2 cellular contexts compared by ENCODE assay signal in genomic region chr7:28458732-28459131, GRCh38.
TF ChIP-seq lines count a peak whose summit lies in the region.

No MANE protein-coding gene starts in this region.

TF ChIP-seq in Ishikawa, 13 proteins besides CTCF, POLR2A, EP300 and RAD21 (continued from another document):
- TF ChIP-seq, protein P1, sequence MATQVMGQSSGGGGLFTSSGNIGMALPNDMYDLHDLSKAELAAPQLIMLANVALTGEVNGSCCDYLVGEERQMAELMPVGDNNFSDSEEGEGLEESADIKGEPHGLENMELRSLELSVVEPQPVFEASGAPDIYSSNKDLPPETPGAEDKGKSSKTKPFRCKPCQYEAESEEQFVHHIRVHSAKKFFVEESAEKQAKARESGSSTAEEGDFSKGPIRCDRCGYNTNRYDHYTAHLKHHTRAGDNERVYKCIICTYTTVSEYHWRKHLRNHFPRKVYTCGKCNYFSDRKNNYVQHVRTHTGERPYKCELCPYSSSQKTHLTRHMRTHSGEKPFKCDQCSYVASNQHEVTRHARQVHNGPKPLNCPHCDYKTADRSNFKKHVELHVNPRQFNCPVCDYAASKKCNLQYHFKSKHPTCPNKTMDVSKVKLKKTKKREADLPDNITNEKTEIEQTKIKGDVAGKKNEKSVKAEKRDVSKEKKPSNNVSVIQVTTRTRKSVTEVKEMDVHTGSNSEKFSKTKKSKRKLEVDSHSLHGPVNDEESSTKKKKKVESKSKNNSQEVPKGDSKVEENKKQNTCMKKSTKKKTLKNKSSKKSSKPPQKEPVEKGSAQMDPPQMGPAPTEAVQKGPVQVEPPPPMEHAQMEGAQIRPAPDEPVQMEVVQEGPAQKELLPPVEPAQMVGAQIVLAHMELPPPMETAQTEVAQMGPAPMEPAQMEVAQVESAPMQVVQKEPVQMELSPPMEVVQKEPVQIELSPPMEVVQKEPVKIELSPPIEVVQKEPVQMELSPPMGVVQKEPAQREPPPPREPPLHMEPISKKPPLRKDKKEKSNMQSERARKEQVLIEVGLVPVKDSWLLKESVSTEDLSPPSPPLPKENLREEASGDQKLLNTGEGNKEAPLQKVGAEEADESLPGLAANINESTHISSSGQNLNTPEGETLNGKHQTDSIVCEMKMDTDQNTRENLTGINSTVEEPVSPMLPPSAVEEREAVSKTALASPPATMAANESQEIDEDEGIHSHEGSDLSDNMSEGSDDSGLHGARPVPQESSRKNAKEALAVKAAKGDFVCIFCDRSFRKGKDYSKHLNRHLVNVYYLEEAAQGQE (IDR thresholded peaks at IDR 0.05; ENCODE audit: low read depth) = no peak

TF ChIP-seq in K562, 482 proteins besides CTCF, POLR2A, EP300 and RAD21 (continued from another document):
- TF ChIP-seq, protein P2, sequence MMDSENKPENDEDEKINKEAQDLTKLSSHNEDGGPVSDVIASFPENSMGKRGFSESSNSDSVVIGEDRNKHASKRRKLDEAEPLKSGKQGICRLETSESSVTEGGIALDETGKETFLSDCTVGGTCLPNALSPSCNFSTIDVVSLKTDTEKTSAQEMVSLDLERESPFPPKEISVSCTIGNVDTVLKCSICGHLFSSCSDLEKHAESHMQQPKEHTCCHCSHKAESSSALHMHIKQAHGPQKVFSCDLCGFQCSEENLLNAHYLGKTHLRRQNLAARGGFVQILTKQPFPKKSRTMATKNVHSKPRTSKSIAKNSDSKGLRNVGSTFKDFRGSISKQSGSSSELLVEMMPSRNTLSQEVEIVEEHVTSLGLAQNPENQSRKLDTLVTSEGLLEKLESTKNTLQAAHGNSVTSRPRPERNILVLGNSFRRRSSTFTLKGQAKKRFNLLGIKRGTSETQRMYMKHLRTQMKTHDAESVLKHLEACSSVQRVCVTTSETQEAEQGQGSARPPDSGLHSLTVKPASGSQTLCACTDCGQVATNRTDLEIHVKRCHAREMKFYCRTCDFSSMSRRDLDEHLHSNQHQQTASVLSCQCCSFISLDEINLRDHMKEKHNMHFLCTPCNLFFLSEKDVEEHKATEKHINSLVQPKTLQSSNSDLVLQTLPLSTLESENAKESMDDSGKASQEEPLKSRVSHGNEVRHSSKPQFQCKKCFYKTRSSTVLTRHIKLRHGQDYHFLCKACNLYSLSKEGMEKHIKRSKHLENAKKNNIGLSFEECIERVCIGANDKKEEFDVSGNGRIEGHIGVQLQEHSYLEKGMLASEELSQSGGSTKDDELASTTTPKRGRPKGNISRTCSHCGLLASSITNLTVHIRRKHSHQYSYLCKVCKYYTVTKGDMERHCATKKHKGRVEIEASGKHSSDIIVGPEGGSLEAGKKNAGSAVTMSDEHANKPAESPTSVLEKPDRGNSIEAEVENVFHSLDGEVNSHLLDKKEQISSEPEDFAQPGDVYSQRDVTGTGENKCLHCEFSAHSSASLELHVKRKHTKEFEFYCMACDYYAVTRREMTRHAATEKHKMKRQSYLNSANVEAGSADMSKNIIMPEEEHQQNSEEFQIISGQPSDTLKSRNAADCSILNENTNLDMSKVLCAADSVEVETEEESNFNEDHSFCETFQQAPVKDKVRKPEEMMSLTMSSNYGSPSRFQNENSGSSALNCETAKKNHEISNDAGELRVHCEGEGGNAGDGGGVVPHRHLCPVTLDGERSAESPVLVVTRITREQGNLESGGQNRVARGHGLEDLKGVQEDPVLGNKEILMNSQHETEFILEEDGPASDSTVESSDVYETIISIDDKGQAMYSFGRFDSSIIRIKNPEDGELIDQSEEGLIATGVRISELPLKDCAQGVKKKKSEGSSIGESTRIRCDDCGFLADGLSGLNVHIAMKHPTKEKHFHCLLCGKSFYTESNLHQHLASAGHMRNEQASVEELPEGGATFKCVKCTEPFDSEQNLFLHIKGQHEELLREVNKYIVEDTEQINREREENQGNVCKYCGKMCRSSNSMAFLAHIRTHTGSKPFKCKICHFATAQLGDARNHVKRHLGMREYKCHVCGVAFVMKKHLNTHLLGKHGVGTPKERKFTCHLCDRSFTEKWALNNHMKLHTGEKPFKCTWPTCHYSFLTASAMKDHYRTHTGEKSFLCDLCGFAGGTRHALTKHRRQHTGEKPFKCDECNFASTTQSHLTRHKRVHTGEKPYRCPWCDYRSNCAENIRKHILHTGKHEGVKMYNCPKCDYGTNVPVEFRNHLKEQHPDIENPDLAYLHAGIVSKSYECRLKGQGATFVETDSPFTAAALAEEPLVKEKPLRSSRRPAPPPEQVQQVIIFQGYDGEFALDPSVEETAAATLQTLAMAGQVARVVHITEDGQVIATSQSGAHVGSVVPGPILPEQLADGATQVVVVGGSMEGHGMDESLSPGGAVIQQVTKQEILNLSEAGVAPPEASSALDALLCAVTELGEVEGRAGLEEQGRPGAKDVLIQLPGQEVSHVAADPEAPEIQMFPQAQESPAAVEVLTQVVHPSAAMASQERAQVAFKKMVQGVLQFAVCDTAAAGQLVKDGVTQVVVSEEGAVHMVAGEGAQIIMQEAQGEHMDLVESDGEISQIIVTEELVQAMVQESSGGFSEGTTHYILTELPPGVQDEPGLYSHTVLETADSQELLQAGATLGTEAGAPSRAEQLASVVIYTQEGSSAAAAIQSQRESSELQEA (IDR thresholded peaks at IDR 0.05; ENCODE audit: low read depth) = no peak
- TF ChIP-seq ZNF134 (CRISPR knock-in tag; conservative IDR thresholded peaks at IDR 0.05) = no peak
- TF ChIP-seq PHF20 (IDR thresholded peaks at IDR 0.05; ENCODE audit: partially characterized antibody) = no peak
- TF ChIP-seq, protein P3, sequence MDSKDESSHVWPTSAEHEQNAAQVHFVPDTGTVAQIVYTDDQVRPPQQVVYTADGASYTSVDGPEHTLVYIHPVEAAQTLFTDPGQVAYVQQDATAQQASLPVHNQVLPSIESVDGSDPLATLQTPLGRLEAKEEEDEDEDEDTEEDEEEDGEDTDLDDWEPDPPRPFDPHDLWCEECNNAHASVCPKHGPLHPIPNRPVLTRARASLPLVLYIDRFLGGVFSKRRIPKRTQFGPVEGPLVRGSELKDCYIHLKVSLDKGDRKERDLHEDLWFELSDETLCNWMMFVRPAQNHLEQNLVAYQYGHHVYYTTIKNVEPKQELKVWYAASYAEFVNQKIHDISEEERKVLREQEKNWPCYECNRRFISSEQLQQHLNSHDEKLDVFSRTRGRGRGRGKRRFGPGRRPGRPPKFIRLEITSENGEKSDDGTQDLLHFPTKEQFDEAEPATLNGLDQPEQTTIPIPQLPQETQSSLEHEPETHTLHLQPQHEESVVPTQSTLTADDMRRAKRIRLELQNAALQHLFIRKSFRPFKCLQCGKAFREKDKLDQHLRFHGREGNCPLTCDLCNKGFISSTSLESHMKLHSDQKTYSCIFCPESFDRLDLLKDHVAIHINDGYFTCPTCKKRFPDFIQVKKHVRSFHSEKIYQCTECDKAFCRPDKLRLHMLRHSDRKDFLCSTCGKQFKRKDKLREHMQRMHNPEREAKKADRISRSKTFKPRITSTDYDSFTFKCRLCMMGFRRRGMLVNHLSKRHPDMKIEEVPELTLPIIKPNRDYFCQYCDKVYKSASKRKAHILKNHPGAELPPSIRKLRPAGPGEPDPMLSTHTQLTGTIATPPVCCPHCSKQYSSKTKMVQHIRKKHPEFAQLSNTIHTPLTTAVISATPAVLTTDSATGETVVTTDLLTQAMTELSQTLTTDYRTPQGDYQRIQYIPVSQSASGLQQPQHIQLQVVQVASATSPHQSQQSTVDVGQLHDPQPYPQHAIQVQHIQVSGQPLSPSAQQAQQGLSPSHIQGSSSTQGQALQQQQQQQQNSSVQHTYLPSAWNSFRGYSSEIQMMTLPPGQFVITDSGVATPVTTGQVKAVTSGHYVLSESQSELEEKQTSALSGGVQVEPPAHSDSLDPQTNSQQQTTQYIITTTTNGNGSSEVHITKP (IDR thresholded peaks at IDR 0.05; ENCODE audit: partially characterized antibody) = no peak
- no peak for TF ChIP-seq EGR1 (conservative IDR thresholded peaks at IDR 0.05)
- TF ChIP-seq BDP1 (IDR thresholded peaks at IDR 0.05; ENCODE audit: insufficient read depth, insufficient read length) = no peak
- TF ChIP-seq, protein P4, sequence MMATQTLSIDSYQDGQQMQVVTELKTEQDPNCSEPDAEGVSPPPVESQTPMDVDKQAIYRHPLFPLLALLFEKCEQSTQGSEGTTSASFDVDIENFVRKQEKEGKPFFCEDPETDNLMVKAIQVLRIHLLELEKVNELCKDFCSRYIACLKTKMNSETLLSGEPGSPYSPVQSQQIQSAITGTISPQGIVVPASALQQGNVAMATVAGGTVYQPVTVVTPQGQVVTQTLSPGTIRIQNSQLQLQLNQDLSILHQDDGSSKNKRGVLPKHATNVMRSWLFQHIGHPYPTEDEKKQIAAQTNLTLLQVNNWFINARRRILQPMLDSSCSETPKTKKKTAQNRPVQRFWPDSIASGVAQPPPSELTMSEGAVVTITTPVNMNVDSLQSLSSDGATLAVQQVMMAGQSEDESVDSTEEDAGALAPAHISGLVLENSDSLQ (IDR thresholded peaks at IDR 0.05) = 0 out of 2 replicates have a peak, but pooled peaks have one; percentile 13
- TF ChIP-seq L3MBTL2 (IDR thresholded peaks at IDR 0.05) = peak; percentile 52; the same call in 1 of the 2 replicates
- TF ChIP-seq ZNF639 (CRISPR knock-in tag; conservative IDR thresholded peaks at IDR 0.05 in 1 of 2, IDR thresholded peaks at IDR 0.05 in 1 of 2) = no peak
- TF ChIP-seq SOX6 (IDR thresholded peaks at IDR 0.05) = no peak
- no peak for TF ChIP-seq PYGO2 (tag; IDR thresholded peaks at IDR 0.05)
- TF ChIP-seq ZNF41 (CRISPR knock-in tag; conservative IDR thresholded peaks at IDR 0.05) = no peak
- peak; percentile 42; the same call in 1 of the 2 replicates for TF ChIP-seq ATF7 (IDR thresholded peaks at IDR 0.05)
- TF ChIP-seq SMARCE1 (IDR thresholded peaks at IDR 0.05) = no peak
- TF ChIP-seq BMI1 (IDR thresholded peaks at IDR 0.05; ENCODE audit: low read length) = no peak
- peak; percentile 19 for TF ChIP-seq MEIS2 (IDR thresholded peaks at IDR 0.05; ENCODE audit: partially characterized antibody)
- TF ChIP-seq CEBPG (CRISPR knock-in tag; IDR thresholded peaks at IDR 0.05) = peak; percentile 14; the same call in 1 of the 2 replicates
- no peak for TF ChIP-seq CEBPG (tag; conservative IDR thresholded peaks at IDR 0.05 in 1 of 2, IDR thresholded peaks at IDR 0.05 in 1 of 2)
- TF ChIP-seq CEBPB (tag; IDR thresholded peaks at IDR 0.05) = no peak
